ENCODE assay signal across 8 cellular contexts in genomic region chr5:157253547-157253946, GRCh38. TPM values are rescaled to one million over a fixed set of nuclear protein-coding genes. Genes with fewer than 3 reads are reported as not detected.
DNase-seq lines count a peak whose midpoint lies in the region; ATAC-seq and TF ChIP-seq lines count a peak whose summit lies in the region.

No MANE protein-coding gene starts in this region.

- H3K27me3 ChIP-seq in BJ (ENCODE audit: control insufficient read depth, insufficient read depth, low read length) = peaks cover 6% of the 10 kb centered on the region; the same call in 1 of the 2 replicates
- no peaks in the 10 kb centered on the region for H3K27me3 ChIP-seq in prostate gland (replicated peaks; ENCODE audit: insufficient read depth)

- peaks cover 85% of the 10 kb centered on the region for H3K36me3 Mint-ChIP-seq in activated T-helper 2 cell treated with anti-CD3 and anti-CD28 coated beads, Interferon-gamma antibody, Interleukin-2, Interleukin-4, amounts not matched to agents 10 μg/mL and 5 μg/mL and 100 μg/mL, durations not matched to agents 14 hours and 24 hours and 36 hours (ENCODE audit: low read depth)

- CTCF ChIA-PET in BJ (lab: Yijun Ruan, JAX) = interaction anchor here (0.6 to 5.5 kb wide), 28 partner anchors 9 to 492 kb away, joined by 3 to 74 read pairs (median 4); partner anchors contain the start of genes CYFIP2 and LSM11

- H3K9me3 ChIP-seq in prostate gland = no peaks in the 10 kb centered on the region

- WGBS in prostate gland = 3% methylated on average over 2 of the region's 2 CpGs

- peak overlapping the region; percentile 95 for H3K27ac Mint-ChIP-seq in activated T-helper 2 cell treated with anti-CD3 and anti-CD28 coated beads, Interferon-gamma antibody, Interleukin-2, Interleukin-4, amounts not matched to agents 10 μg/mL and 5 μg/mL and 100 μg/mL, durations not matched to agents 14 hours and 24 hours and 36 hours

- H3K36me3 ChIP-seq in BJ (ENCODE audit: control insufficient read depth, insufficient read depth, low read length) = no peaks in the 10 kb centered on the region
- H3K36me3 ChIP-seq in prostate gland = no peaks in the 10 kb centered on the region

- TF ChIP-seq CTCF in BJ (IDR thresholded peaks at IDR 0.05; ENCODE audit: insufficient read depth, low read depth, low read length) (peak; percentile 93), GM12875 (IDR thresholded peaks at IDR 0.05; ENCODE audit: borderline replicate concordance, insufficient read depth, low read depth, low read length) (peak; percentile 84), NB4 (IDR thresholded peaks at IDR 0.05; ENCODE audit: low read depth, low read length) (peak; percentile 93), prostate gland (IDR thresholded peaks at IDR 0.05) (peak in 3 of 4 experiments; percentile 53 to 71 (median 66))

- H3K27ac ChIP-seq in prostate gland = no peak overlapping the region

- no peaks in the 10 kb centered on the region for H3K27me3 Mint-ChIP-seq in activated T-helper 2 cell treated with anti-CD3 and anti-CD28 coated beads, Interferon-gamma antibody, Interleukin-2, Interleukin-4, amounts not matched to agents 10 μg/mL and 5 μg/mL and 100 μg/mL, durations not matched to agents 14 hours and 24 hours and 36 hours (ENCODE audit: low read depth)

- H3K4me3 ChIP-seq in BJ (ENCODE audit: low read depth, low read length) (no peak overlapping the region), GM12875 (ENCODE audit: low read depth, low read length) (no peak overlapping the region), NB4 (ENCODE audit: low read depth, low read length) (no peak overlapping the region), prostate gland (no peak overlapping the region)

- H3K9me3 Mint-ChIP-seq in activated T-helper 2 cell treated with anti-CD3 and anti-CD28 coated beads, Interferon-gamma antibody, Interleukin-2, Interleukin-4, amounts not matched to agents 10 μg/mL and 5 μg/mL and 100 μg/mL, durations not matched to agents 14 hours and 24 hours and 36 hours = no peaks in the 10 kb centered on the region

- peak overlapping the region; percentile 58 for H3K4me3 Mint-ChIP-seq in activated T-helper 2 cell treated with anti-CD3 and anti-CD28 coated beads, Interferon-gamma antibody, Interleukin-2, Interleukin-4, amounts not matched to agents 10 μg/mL and 5 μg/mL and 100 μg/mL, durations not matched to agents 14 hours and 24 hours and 36 hours (ENCODE audit: low read depth)

- H3K4me1 ChIP-seq in prostate gland (replicated peaks) = no peaks in the 10 kb centered on the region

- TF ChIP-seq POLR2A in NB4 (IDR thresholded peaks at IDR 0.05; ENCODE audit: extremely low read depth, insufficient read length) (no peak), prostate gland (IDR thresholded peaks at IDR 0.05) (no peak)

- H3K4me1 Mint-ChIP-seq in activated T-helper 2 cell treated with anti-CD3 and anti-CD28 coated beads, Interferon-gamma antibody, Interleukin-2, Interleukin-4, amounts not matched to agents 10 μg/mL and 5 μg/mL and 100 μg/mL, durations not matched to agents 14 hours and 24 hours and 36 hours (ENCODE audit: low read depth) = peaks cover 87% of the 10 kb centered on the region

- peak; percentile 48 for ATAC-seq in HG02759 (IDR thresholded peaks at IDR 0.05; ENCODE audit: unreplicated experiment)
- ATAC-seq in Right ventricle myocardium superior (ENCODE audit: poor library complexity) = peak; percentile 95

- DNase-seq in BJ (ENCODE audit: low read depth) (peak; percentile 5), NB4 (ENCODE audit: low read depth) (peak; percentile 58), Right ventricle myocardium superior (no peak), prostate gland (ENCODE audit: low spot score) (peak; percentile 20), middle frontal gyrus (ENCODE audit: extremely low spot score, low spot score) (no peak)
- DNase-seq in activated T-helper 2 cell treated with anti-CD3 and anti-CD28 coated beads, Interferon-gamma antibody, Interleukin-2, Interleukin-4, amounts not matched to agents 10 μg/mL and 5 μg/mL and 100 μg/mL, durations not matched to agents 14 hours and 24 hours and 36 hours (ENCODE audit: low spot score) = no peak

- POLR2A ChIA-PET in BJ (lab: Charles Lee) = interaction anchor here (0.6 kb wide), 1 partner anchor 9 kb away, joined by 3 read pairs; no protein-coding TSS in a partner anchor

- intact Hi-C loops in activated T-helper 2 cell treated with anti-CD3 and anti-CD28 coated beads, Interferon-gamma antibody, Interleukin-2, Interleukin-4, amounts not matched to agents 10 μg/mL and 5 μg/mL and 100 μg/mL, durations not matched to agents 14 hours and 24 hours and 36 hours (cut with micrococcal nuclease) = loop anchor here (1.0 to 2.0 kb wide), 6 partner anchors 13 to 105 kb away; partner anchors contain the start of genes CYFIP2 and ITK
- intact Hi-C loops in Right ventricle myocardium superior (cut with DNase I) (loop anchor here (5.0 kb wide), 1 partner anchor 59 kb away; no protein-coding TSS in a partner anchor), prostate gland (cut with DNase I) (loop anchor here (2.0 kb wide), 1 partner anchor 57 kb away; no protein-coding TSS in a partner anchor)

RNA-seq across cellular contexts. Expression of gene CYFIP2, which starts 12.4 kb away (rescaled TPM):
- polyA plus RNA-seq in BJ (2011; rRNA removed) = 4.2 and 4.4 TPM in 2 replicates
- 12.2 and 17.1 TPM in 2 replicates for polyA minus RNA-seq in BJ (2011; rRNA and poly(A)+ RNA removed)
- total RNA-seq in activated T-helper 2 cell treated with anti-CD3 and anti-CD28 coated beads, Interferon-gamma antibody, Interleukin-2, Interleukin-4, amounts not matched to agents 10 μg/mL and 5 μg/mL and 100 μg/mL, durations not matched to agents 14 hours and 24 hours and 36 hours = 171 and 182 TPM in 2 replicates
- 27.6 TPM for total RNA-seq in Right ventricle myocardium superior
- total RNA-seq in prostate gland = 10 to 100 TPM; 17.8 to 25.2 TPM

Comparison
In these comparisons a context has a peak if more than half of its experiments do, and no peak if none do; other contexts are left out.
1. DNase-seq: peak in BJ (single experiment), NB4 (single experiment) and prostate gland (single experiment); none in activated T-helper 2 cell treated with anti-CD3 and anti-CD28 coated beads, Interferon-gamma antibody, Interleukin-2, Interleukin-4, amounts not matched to agents 10 μg/mL and 5 μg/mL and 100 μg/mL, durations not matched to agents 14 hours and 24 hours and 36 hours (single experiment), Right ventricle myocardium superior (single experiment) and middle frontal gyrus (single experiment).
2. Peak in every context shown above with its lines, with median percentiles within 50 percentile points of each other: CTCF ChIP-seq.